1 cellular context compared by ENCODE assay signal in genomic region chr14:21093769-21094681, GRCh38.
TF ChIP-seq lines count a peak whose summit lies in the region.

No MANE protein-coding gene starts in this region.

TF ChIP-seq in HepG2, 621 proteins besides CTCF, POLR2A, EP300 and RAD21 (continued from another document):
- TF ChIP-seq BRF2 (CRISPR knock-in tag; IDR thresholded peaks at IDR 0.05) (no peak), ZNF660 (CRISPR knock-in tag; IDR thresholded peaks at IDR 0.05; ENCODE audit: borderline replicate concordance, low read depth) (0 out of 2 replicates have a peak, but pooled peaks have one; percentile 25), ONECUT2 (CRISPR knock-in tag; IDR thresholded peaks at IDR 0.05) (no peak), TEAD2 (CRISPR knock-in tag; IDR thresholded peaks at IDR 0.05) (no peak), NCOA2 (CRISPR knock-in tag; IDR thresholded peaks at IDR 0.05) (no peak), ZNF235 (CRISPR knock-in tag; IDR thresholded peaks at IDR 0.05; ENCODE audit: borderline replicate concordance) (no peak), MEIS1 (CRISPR knock-in tag; IDR thresholded peaks at IDR 0.05; ENCODE audit: borderline replicate concordance) (no peak), MTA3 (CRISPR knock-in tag; IDR thresholded peaks at IDR 0.05) (no peak), ATF4 (CRISPR knock-in tag; IDR thresholded peaks at IDR 0.05) (no peak), HNRNPK (IDR thresholded peaks at IDR 0.05; ENCODE audit: low read depth, low read length, poor library complexity, severe bottlenecking) (peak; percentile 0), ZNF841 (CRISPR knock-in tag; IDR thresholded peaks at IDR 0.05; ENCODE audit: borderline replicate concordance) (no peak), ZNF296 (CRISPR knock-in tag; conservative IDR thresholded peaks at IDR 0.05) (no peak)
